ENCODE assay signal across 8 cellular contexts in genomic region chr14:100238419-100239199, GRCh38. TPM values are rescaled to one million over a fixed set of nuclear protein-coding genes. Genes with fewer than 3 reads are reported as not detected.
DNase-seq lines count a peak whose midpoint lies in the region; ATAC-seq, FAIRE-seq and TF ChIP-seq lines count a peak whose summit lies in the region.

Gene YY1 (plus strand): TSS chr14:100239144. CDS start chr14:100239245, 101 bp downstream.

- TF ChIP-seq CTCF in parathyroid adenoma (IDR thresholded peaks at IDR 0.05) (no peak), tibial artery (IDR thresholded peaks at IDR 0.05) (peak in 1 of 2 experiments; percentile 15)

- H3K9me3 ChIP-seq in parathyroid adenoma (ENCODE audit: control insufficient read depth, low read length) (no peaks in the 10 kb centered on the region), tibial artery (no peaks in the 10 kb centered on the region)

- peak within 1 kb of the TSS; percentile 79 for H3K4me2 ChIP-seq in parathyroid adenoma (ENCODE audit: low read length)

- peak within 1 kb of the TSS; percentile 83 for H3K9ac ChIP-seq in parathyroid adenoma

- H3K36me3 ChIP-seq in parathyroid adenoma (ENCODE audit: control insufficient read depth, insufficient read depth, low read length) = no peaks in the 10 kb centered on the region
- no peaks in the 10 kb centered on the region for H3K36me3 ChIP-seq in tibial artery

- peak; percentile 96 for DNase-seq in GM12891 (ENCODE audit: insufficient read length, low spot score)
- peak; percentile 95 for DNase-seq in NCI-H1417 treated with DMSO at 0.1 percent for 48 hours (lab: John Stamatoyannopoulos, UW)
- peak; percentile 87 to 93 for DNase-seq in SW 1271 (lab: John Stamatoyannopoulos, UW)
- peak; percentile 99 for DNase-seq in activated naive CD8-positive, alpha-beta T cell treated with anti-CD3 and anti-CD28 coated beads, Interleukin-2, amount 50 U/mL, for 16 hours (ENCODE audit: low read depth, low spot score)
- DNase-seq in Right ventricle myocardium inferior (ENCODE audit: missing footprints) = peak; percentile 100
- peak; percentile 99 for DNase-seq in tibial artery

- TF ChIP-seq POLR2A in GM12891 (IDR thresholded peaks at IDR 0.05; ENCODE audit: low read depth, low read length) = peak; percentile 57; the same call in 1 of the 2 replicates

- peak; percentile 99 for FAIRE-seq in GM12891 (lab: Jason Lieb, UNC)

- H3K27ac ChIP-seq in parathyroid adenoma = peak within 1 kb of the TSS; percentile 92
- peak within 1 kb of the TSS; percentile 87 to 97 for H3K27ac ChIP-seq in tibial artery

- ATAC-seq in HG02798 (IDR thresholded peaks at IDR 0.05; ENCODE audit: poor library complexity, unreplicated experiment) = peak; percentile 80
- peak; percentile 91 for ATAC-seq in Right ventricle myocardium inferior

- intact Hi-C loops in Right ventricle myocardium inferior (cut with DNase I) (loop anchor here (2.0 kb wide), 2 partner anchors 46 to 138 kb away; partner anchors contain the start of gene WDR25), tibial artery (cut with DNase I; ENCODE audit: low total_unique reads) (loop anchor here (5.0 kb wide), 1 partner anchor 139 kb away; the partner anchor contains the start of gene WDR25)

- H2AFZ ChIP-seq in parathyroid adenoma = peak within 1 kb of the TSS; percentile 75

- H3K27me3 ChIP-seq in parathyroid adenoma (ENCODE audit: control insufficient read depth, insufficient read depth, low read length) (no peaks in the 10 kb centered on the region), tibial artery (no peaks in the 10 kb centered on the region)

- peaks cover 64% of the 10 kb centered on the region for H3K79me2 ChIP-seq in parathyroid adenoma

- H3K4me1 ChIP-seq in parathyroid adenoma (peaks cover 25% of the 10 kb centered on the region), tibial artery (peaks cover 0 to 58% (median 38%) of the 10 kb centered on the region in 4 donors)

- H3K4me3 ChIP-seq in parathyroid adenoma (ENCODE audit: low read depth, low read length) (peak within 1 kb of the TSS; percentile 94), tibial artery (peak within 1 kb of the TSS; percentile 96 to 99)

TF ChIP-seq in GM12891, 5 proteins besides CTCF, POLR2A, EP300 and RAD21:
- TF ChIP-seq TAF1 (IDR thresholded peaks at IDR 0.05; ENCODE audit: low read depth, low read length) (peak; percentile 61; the same call in 1 of the 2 replicates), POLR2AphosphoS5 (IDR thresholded peaks at IDR 0.05; ENCODE audit: low read depth, low read length) (peak; percentile 13; the same call in 1 of the 2 replicates), POU2F2 (IDR thresholded peaks at IDR 0.05; ENCODE audit: low read depth, low read length) (no peak), SPI1 (IDR thresholded peaks at IDR 0.05; ENCODE audit: low read depth, low read length) (no peak), PAX5 (IDR thresholded peaks at IDR 0.05; ENCODE audit: insufficient read depth, low read length, severe bottlenecking) (no peak)

RNA-seq across cellular contexts. Expression of gene YY1, which starts in this region (rescaled TPM):
- polyA plus RNA-seq in GM12891 (2012; ENCODE audit: low read depth, missing spikeins) = 36.2 TPM
- total RNA-seq in Right ventricle myocardium inferior = 46.0 TPM

Comparison
In these comparisons a context has a peak if more than half of its experiments do, and no peak if none do; other contexts are left out.
1. Peak in every context shown above with its lines: DNase-seq, ATAC-seq, H3K4me3 ChIP-seq and H3K27ac ChIP-seq.